In genomic region chrX:148333989-148334388, GRCh38 we compare ENCODE assay signal across 22 cellular contexts.
DNase-seq lines count a peak whose midpoint lies in the region; ATAC-seq, FAIRE-seq and TF ChIP-seq lines count a peak whose summit lies in the region.
"Had no signal": no experiment of that assay in that cellular context is flagged by ENCODE, and none has a peak within 500 bp of the region (broad histone marks: within the 10 kb centered on the region; RNA-seq: fewer than 3 reads in every experiment).

No MANE protein-coding gene starts in this region.

- POLR2A ChIA-PET in T-cell (lab: Charles Lee), result no interaction called here

- peak overlapping the region; percentile 64 for H3K27ac Mint-ChIP-seq in activated naive CD4-positive, alpha-beta T cell treated with anti-CD3 and anti-CD28 coated beads for 36 hours
- H3K27ac Mint-ChIP-seq in T-cell (peak overlapping the region; percentile 89 to 95), astrocyte (ENCODE audit: unreplicated experiment) (no peak overlapping the region)
- peak overlapping the region; percentile 34 for H3K27ac Mint-ChIP-seq in stimulated activated memory B cell treated with anti-CD40 and anti-IgM and Interleukin-4, amounts not matched to agents 10 μg/mL and 1 μg/mL and 100 μg/mL, for 72 hours

- no peaks in the 10 kb centered on the region for H3K4me1 ChIP-seq in astrocyte (ENCODE audit: insufficient read depth, low read length)
- no peaks in the 10 kb centered on the region for H3K4me1 ChIP-seq in right cardiac atrium (ENCODE audit: control insufficient read depth, insufficient read depth, low read length)
- H3K4me1 ChIP-seq: colonic mucosa, left ventricle myocardium inferior had no signal

- no peaks in the 10 kb centered on the region for H3K36me3 ChIP-seq in astrocyte (ENCODE audit: insufficient read depth, low read length)
- H3K36me3 ChIP-seq: colonic mucosa, heart right ventricle, left ventricle myocardium inferior, thoracic aorta had no signal

- H3K27ac ChIP-seq in astrocyte (ENCODE audit: low read depth, low read length) (no peak overlapping the region), right cardiac atrium (ENCODE audit: low read length) (no peak overlapping the region)
- H3K27ac ChIP-seq: colonic mucosa, KMS-11, left ventricle myocardium inferior, thoracic aorta had no signal

- no peaks in the 10 kb centered on the region for H4K20me1 ChIP-seq in astrocyte (ENCODE audit: insufficient read depth, low read length)

- H3K9ac ChIP-seq in astrocyte (ENCODE audit: low read length), result no peak overlapping the region
- H3K9ac ChIP-seq: KMS-11 had no signal

- H3K36me3 Mint-ChIP-seq in activated naive CD4-positive, alpha-beta T cell treated with anti-CD3 and anti-CD28 coated beads for 36 hours (ENCODE audit: low read depth), result no peaks in the 10 kb centered on the region
- H3K36me3 Mint-ChIP-seq in T-cell (no peaks in the 10 kb centered on the region), astrocyte (ENCODE audit: low read depth, unreplicated experiment) (no peaks in the 10 kb centered on the region)
- no peaks in the 10 kb centered on the region for H3K36me3 Mint-ChIP-seq in stimulated activated memory B cell treated with anti-CD40 and anti-IgM and Interleukin-4, amounts not matched to agents 10 μg/mL and 1 μg/mL and 100 μg/mL, for 72 hours
- H3K36me3 Mint-ChIP-seq: immature natural killer cell had no signal

- intact Hi-C loops in activated naive CD4-positive, alpha-beta T cell treated with anti-CD3 and anti-CD28 coated beads for 36 hours (cut with micrococcal nuclease), result loop anchor here (5.0 kb wide), 2 partner anchors 37 to 48 kb away; no protein-coding TSS in a partner anchor
- intact Hi-C loops in posterior cingulate gyrus (cut with DNase I) (no loop called here), right cardiac atrium (cut with DNase I) (no loop called here)

- no peak overlapping the region for H3K4me3 Mint-ChIP-seq in activated naive CD4-positive, alpha-beta T cell treated with anti-CD3 and anti-CD28 coated beads for 36 hours
- H3K4me3 Mint-ChIP-seq in T-cell (peak overlapping the region in 2 of 3 donors; percentile 34 to 44), astrocyte (ENCODE audit: unreplicated experiment) (no peak overlapping the region)
- H3K4me3 Mint-ChIP-seq in stimulated activated memory B cell treated with anti-CD40 and anti-IgM and Interleukin-4, amounts not matched to agents 10 μg/mL and 1 μg/mL and 100 μg/mL, for 72 hours, result no peak overlapping the region
- H3K4me3 Mint-ChIP-seq: immature natural killer cell had no signal

- H3K27me3 ChIP-seq in astrocyte (ENCODE audit: insufficient read depth, low read length) (no peaks in the 10 kb centered on the region), right cardiac atrium (ENCODE audit: control insufficient read depth, insufficient read depth) (no peaks in the 10 kb centered on the region)
- H3K27me3 ChIP-seq: colonic mucosa, heart right ventricle had no signal

- CTCF ChIA-PET in activated naive CD4-positive, alpha-beta T cell treated with anti-CD3 and anti-CD28 coated beads for 36 hours (lab: Charles Lee), result no interaction called here
- CTCF ChIA-PET in T-cell (lab: Charles Lee), result no interaction called here

- no peak overlapping the region for H2AFZ ChIP-seq in astrocyte (ENCODE audit: low read depth, low read length)

- H3K79me2 ChIP-seq in astrocyte (ENCODE audit: insufficient read depth, low read length), result no peaks in the 10 kb centered on the region

- H3K4me2 ChIP-seq in astrocyte (ENCODE audit: low read length), result no peak overlapping the region
- H3K4me2 ChIP-seq: KMS-11 had no signal

- H3K9me3 ChIP-seq in astrocyte (ENCODE audit: insufficient read depth, low read depth, low read length) (no peaks in the 10 kb centered on the region), right cardiac atrium (ENCODE audit: control insufficient read depth, low read length) (no peaks in the 10 kb centered on the region)
- H3K9me3 ChIP-seq: colonic mucosa, heart right ventricle, left ventricle myocardium inferior, thoracic aorta had no signal

- DNase-seq in activated naive CD4-positive, alpha-beta T cell treated with anti-CD3 and anti-CD28 coated beads for 36 hours, result peak; percentile 29
- no peak for DNase-seq in activated naive CD4-positive, alpha-beta T cell (lab: John Stamatoyannopoulos, UW)
- DNase-seq in T-cell (peak in 18 of 34 experiments; percentile 1 to 40 (median 8)), astrocyte (ENCODE audit: low read depth) (no peak), posterior cingulate gyrus (no peak), right cardiac atrium (no peak), GOT3 (lab: John Stamatoyannopoulos, UW) (no peak)
- DNase-seq: ACHN, colonic mucosa, DMS79 treated with DMSO at 0.1 percent for 48 hours, heart right ventricle, immature natural killer cell, left ventricle myocardium inferior, NCI-H1105, NCI-H524 treated with DMSO at 0.1 percent for 48 hours, nucleus accumbens, retina, SW 1271 had no signal

- no peak overlapping the region for H3K4me3 ChIP-seq in astrocyte (ENCODE audit: insufficient read depth, low read depth, low read length)
- no peak overlapping the region for H3K4me3 ChIP-seq in right cardiac atrium (ENCODE audit: low read length)
- H3K4me3 ChIP-seq: colonic mucosa, heart right ventricle, left ventricle myocardium inferior, thoracic aorta had no signal

- H3K4me1 Mint-ChIP-seq in activated naive CD4-positive, alpha-beta T cell treated with anti-CD3 and anti-CD28 coated beads for 36 hours (ENCODE audit: low read depth), result peaks cover 69% of the 10 kb centered on the region
- H3K4me1 Mint-ChIP-seq in T-cell, result peaks cover 58 to 82% (median 63%) of the 10 kb centered on the region in 3 donors
- H3K4me1 Mint-ChIP-seq in astrocyte (ENCODE audit: low read depth, unreplicated experiment), result no peaks in the 10 kb centered on the region
- peaks cover 10% of the 10 kb centered on the region for H3K4me1 Mint-ChIP-seq in stimulated activated memory B cell treated with anti-CD40 and anti-IgM and Interleukin-4, amounts not matched to agents 10 μg/mL and 1 μg/mL and 100 μg/mL, for 72 hours

- peak; percentile 78 for FAIRE-seq in astrocyte (lab: Jason Lieb, UNC)
- FAIRE-seq: endometrium had no signal

- WGBS in right cardiac atrium, result 77% methylated on average over 1 of the region's 1 CpG

- no peaks in the 10 kb centered on the region for H3K27me3 Mint-ChIP-seq in activated naive CD4-positive, alpha-beta T cell treated with anti-CD3 and anti-CD28 coated beads for 36 hours (ENCODE audit: low read depth)
- H3K27me3 Mint-ChIP-seq in T-cell (no peaks in the 10 kb centered on the region), astrocyte (ENCODE audit: low read depth, unreplicated experiment) (no peaks in the 10 kb centered on the region)
- H3K27me3 Mint-ChIP-seq in stimulated activated memory B cell treated with anti-CD40 and anti-IgM and Interleukin-4, amounts not matched to agents 10 μg/mL and 1 μg/mL and 100 μg/mL, for 72 hours, result no peaks in the 10 kb centered on the region

- ATAC-seq in T-cell (replicated peaks in 1 of 4), result peak; percentile 97 to 99 (median 99)
- no peak for ATAC-seq in stimulated activated memory B cell treated with anti-CD40 and anti-IgM and Interleukin-4, amounts not matched to agents 10 μg/mL and 1 μg/mL and 100 μg/mL, for 72 hours
- ATAC-seq in right cardiac atrium, result no peak
- ATAC-seq: heart right ventricle had no signal

- TF ChIP-seq CTCF in astrocyte (IDR thresholded peaks at IDR 0.05; ENCODE audit: insufficient read depth, low read depth, low read length), result no peak

- no peaks in the 10 kb centered on the region for H3K9me3 Mint-ChIP-seq in activated naive CD4-positive, alpha-beta T cell treated with anti-CD3 and anti-CD28 coated beads for 36 hours
- H3K9me3 Mint-ChIP-seq in T-cell, result peaks cover 0 to 4% (median 0%) of the 10 kb centered on the region in 3 donors
- H3K9me3 Mint-ChIP-seq in astrocyte (ENCODE audit: unreplicated experiment), result peaks cover 3% of the 10 kb centered on the region
- no peaks in the 10 kb centered on the region for H3K9me3 Mint-ChIP-seq in stimulated activated memory B cell treated with anti-CD40 and anti-IgM and Interleukin-4, amounts not matched to agents 10 μg/mL and 1 μg/mL and 100 μg/mL, for 72 hours
- H3K9me3 Mint-ChIP-seq: immature natural killer cell had no signal

Comparison
In these comparisons a context has a peak if more than half of its experiments do, and no peak if none do; other contexts are left out.
1. DNase-seq: peak in activated naive CD4-positive, alpha-beta T cell treated with anti-CD3 and anti-CD28 coated beads for 36 hours (single experiment) and T-cell (18 of 34); none in activated naive CD4-positive, alpha-beta T cell (0 of 4), astrocyte (single experiment), posterior cingulate gyrus (0 of 10), right cardiac atrium (0 of 3) and GOT3 (single experiment).
2. H3K4me3 Mint-ChIP-seq: peak in T-cell (2 of 3); none in activated naive CD4-positive, alpha-beta T cell treated with anti-CD3 and anti-CD28 coated beads for 36 hours (single experiment), astrocyte (single experiment) and stimulated activated memory B cell treated with anti-CD40 and anti-IgM and Interleukin-4, amounts not matched to agents 10 μg/mL and 1 μg/mL and 100 μg/mL, for 72 hours (single experiment).
3. ATAC-seq: peak in T-cell (4 of 4); none in stimulated activated memory B cell treated with anti-CD40 and anti-IgM and Interleukin-4, amounts not matched to agents 10 μg/mL and 1 μg/mL and 100 μg/mL, for 72 hours (single experiment) and right cardiac atrium (0 of 2).